11 cellular contexts compared by ENCODE assay signal in the genomic region with DNA sequence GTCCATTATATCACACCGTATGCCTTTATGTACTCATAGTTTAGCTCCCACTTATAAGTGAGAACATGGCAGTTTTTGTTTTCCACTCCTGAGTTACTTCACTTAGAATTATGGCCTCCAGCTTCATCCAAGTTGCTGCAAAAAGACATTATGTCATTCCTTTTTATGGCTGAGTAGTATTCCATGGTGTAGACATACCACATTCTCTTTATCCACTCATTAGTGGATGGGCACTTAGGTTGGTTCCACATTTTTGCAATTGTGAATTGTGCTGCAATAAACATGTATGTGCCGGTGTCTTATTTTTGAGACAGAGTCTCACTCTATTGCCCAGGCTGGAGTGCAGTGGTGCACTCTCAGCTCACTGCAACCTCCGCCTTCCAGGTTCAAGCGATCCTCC.
"Had no signal": no experiment of that assay in that cellular context is flagged by ENCODE, and none has a peak within 500 bp of the region (broad histone marks: within the 10 kb centered on the region; RNA-seq: fewer than 3 reads in every experiment).

No MANE protein-coding gene starts in this region.

- H3K4me2 ChIP-seq: GM23338 had no signal

- H3K4me1 ChIP-seq: HAP-1 had no signal

- H3K9me3 ChIP-seq: HAP-1 had no signal

- H2AFZ ChIP-seq: GM23248, GM23338 had no signal

- H3K9ac ChIP-seq: GM23248 had no signal

- ATAC-seq: GM23338, HCT116 had no signal

- FAIRE-seq: H1, H54 had no signal

- H3K4me3 ChIP-seq: GM23248, GM23338, HAP-1 had no signal

- H3K36me3 ChIP-seq: HAP-1 had no signal

- H3K27ac ChIP-seq: GM23248 had no signal

- DNase-seq: GM23248, GOT3, H7, H9, HCEC 1CT, HFFc6 had no signal
